Comparison of ENCODE assay signal across 9 cellular contexts in the genomic region with DNA sequence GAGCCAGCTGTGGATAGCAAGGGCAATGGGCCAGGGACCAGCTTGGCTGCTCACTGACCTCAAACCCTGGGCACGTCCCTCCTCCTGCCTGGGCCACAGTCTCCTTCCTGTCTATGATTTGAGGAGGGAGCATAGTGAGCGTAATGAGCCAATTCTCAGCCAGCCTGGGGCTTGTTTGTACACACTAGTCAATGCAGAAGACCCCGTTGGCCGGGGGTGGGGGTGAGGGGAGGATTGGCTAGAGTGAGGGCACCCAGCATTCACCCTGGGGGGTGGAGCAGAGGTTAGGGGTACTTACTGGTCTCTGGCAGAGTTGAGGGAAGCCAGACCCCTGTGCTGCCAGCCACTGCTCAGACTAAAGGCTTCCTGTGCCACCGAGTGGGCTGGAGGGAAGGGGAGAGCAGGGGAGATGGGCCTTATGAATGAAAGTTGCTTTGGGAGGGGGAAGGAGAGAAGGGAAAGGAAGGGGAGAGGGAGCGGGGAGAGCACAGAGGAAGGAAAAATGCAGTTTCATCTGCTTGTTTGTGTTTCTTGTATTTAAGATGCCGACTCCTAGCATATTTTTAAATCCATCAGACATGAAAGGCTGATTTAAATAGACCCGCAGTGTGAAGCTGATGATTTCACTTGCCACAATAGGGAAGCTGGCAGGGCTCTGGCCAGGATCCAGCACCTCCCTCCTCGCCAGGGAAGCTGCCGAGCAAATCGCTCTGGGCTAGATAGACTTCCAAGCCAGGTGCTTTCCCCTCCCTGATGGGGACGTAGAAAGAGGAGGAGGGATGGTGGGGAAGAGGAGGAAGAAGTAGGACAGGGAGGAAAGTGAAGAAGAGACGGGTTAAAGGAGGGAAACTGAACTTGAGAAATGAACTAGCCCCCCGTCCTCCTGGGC.
DNase-seq lines count a peak whose midpoint lies in the region; ATAC-seq and TF ChIP-seq lines count a peak whose summit lies in the region.
"Had no signal": no experiment of that assay in that cellular context is flagged by ENCODE, and none has a peak within 500 bp of the region (broad histone marks: within the 10 kb centered on the region; RNA-seq: fewer than 3 reads in every experiment).

No MANE protein-coding gene starts in this region.

- no peak overlapping the region for H3K4me3 Mint-ChIP-seq in osteocyte (ENCODE audit: unreplicated experiment)

- no peaks in the 10 kb centered on the region for H3K36me3 Mint-ChIP-seq in osteocyte (ENCODE audit: unreplicated experiment)

- H3K4me3 ChIP-seq in testis: no peak overlapping the region

- peaks cover 24% of the 10 kb centered on the region for H3K27me3 Mint-ChIP-seq in osteocyte (ENCODE audit: unreplicated experiment)

- H3K9me3 ChIP-seq in testis: no peaks in the 10 kb centered on the region

- H3K4me1 ChIP-seq in testis: peaks cover 37% of the 10 kb centered on the region

- H3K27ac Mint-ChIP-seq in osteocyte (ENCODE audit: unreplicated experiment): no peak overlapping the region

- no peak for TF ChIP-seq CTCF in testis (IDR thresholded peaks at IDR 0.05)
- TF ChIP-seq CTCF in osteocyte (IDR thresholded peaks at IDR 0.05): no peak

- H3K27ac ChIP-seq in testis: no peak overlapping the region
- H3K27ac ChIP-seq: 22Rv1 had no signal

- DNase-seq in DMS 273 (lab: John Stamatoyannopoulos, UW; ENCODE audit: unreplicated experiment) (peak; percentile 62), DMS 273 treated with DMSO at 0.1 percent for 48 hours (lab: John Stamatoyannopoulos, UW) (no peak), SHP77 treated with DMSO at 0.1 percent for 48 hours (lab: John Stamatoyannopoulos, UW) (peak; percentile 26), left ventricle myocardium superior (peak; percentile 87), testis (peak; percentile 74), epidermal melanocyte (ENCODE audit: insufficient read length, low spot score) (no peak), osteocyte (ENCODE audit: extremely low spot score, unreplicated experiment) (no peak)
- DNase-seq in stimulated activated CD4-positive, alpha-beta T cell treated with anti-CD3 and anti-CD28 coated beads, Interleukin-4, amount 100 ng/mL, for 4 hours: no peak

- TF ChIP-seq POLR2A in testis (IDR thresholded peaks at IDR 0.05): no peak

- no peaks in the 10 kb centered on the region for H3K36me3 ChIP-seq in testis (ENCODE audit: low read depth, missing control alignments)

- intact Hi-C loops in left ventricle myocardium superior (cut with micrococcal nuclease) (no loop called here), testis (cut with DNase I; ENCODE audit: low total_unique reads) (no loop called here)

- 53 to 57% methylated on average over 11 to 14 of the region's 14 CpGs for WGBS in testis, 2 donors

- ATAC-seq in left ventricle myocardium superior: peak; percentile 84

- H3K9me3 Mint-ChIP-seq in osteocyte (ENCODE audit: unreplicated experiment): peaks cover 7% of the 10 kb centered on the region

- H3K4me1 Mint-ChIP-seq in osteocyte (ENCODE audit: unreplicated experiment): no peaks in the 10 kb centered on the region

- no peaks in the 10 kb centered on the region for H3K27me3 ChIP-seq in testis

Comparison
In these comparisons a context has a peak if more than half of its experiments do, and no peak if none do; other contexts are left out.
1. DNase-seq: peak in DMS 273 (single experiment), SHP77 treated with DMSO at 0.1 percent for 48 hours (single experiment), left ventricle myocardium superior (single experiment) and testis (single experiment); none in DMS 273 treated with DMSO at 0.1 percent for 48 hours (single experiment), epidermal melanocyte (single experiment), osteocyte (single experiment) and stimulated activated CD4-positive, alpha-beta T cell treated with anti-CD3 and anti-CD28 coated beads, Interleukin-4, amount 100 ng/mL, for 4 hours (0 of 2).